Comparison of ENCODE assay signal across 14 cellular contexts in the genomic region with DNA sequence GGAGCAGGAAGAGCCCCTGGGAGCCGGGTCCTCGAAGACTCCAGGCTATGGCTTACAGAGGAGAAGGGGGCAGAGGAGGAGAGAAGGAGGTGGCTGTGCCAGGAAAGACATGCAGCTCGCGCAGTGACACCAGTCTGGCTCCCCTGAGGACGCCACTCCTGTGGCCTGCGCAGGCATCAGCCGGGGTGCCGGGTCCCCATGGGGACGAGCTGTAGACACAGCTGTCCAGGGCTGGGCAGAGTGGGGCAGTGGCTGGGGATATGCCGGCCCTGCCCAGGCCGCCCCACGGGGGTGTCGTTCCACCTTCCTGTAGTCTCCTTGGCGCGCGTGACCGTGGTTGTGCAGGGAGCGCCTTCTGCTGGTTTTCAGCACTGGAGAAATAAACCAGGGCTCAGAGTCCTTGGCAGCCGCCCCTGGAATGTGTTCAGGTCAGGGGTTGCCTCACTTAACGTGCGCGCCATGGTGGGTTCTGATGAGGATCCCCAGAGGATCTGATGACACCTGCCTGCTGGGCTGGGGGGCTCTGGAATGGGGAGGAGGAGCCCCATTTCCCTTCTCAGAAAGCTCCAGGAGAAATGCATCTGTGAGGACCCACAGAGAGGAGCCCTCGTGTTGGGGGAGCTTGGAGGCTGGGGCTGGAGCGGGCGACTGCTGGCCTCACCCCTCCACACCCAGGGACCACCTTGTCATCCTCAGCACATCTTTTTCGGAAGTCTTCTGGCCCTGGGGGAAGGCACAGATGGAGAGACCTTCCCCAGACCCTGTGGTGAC. TPM values are rescaled to one million over a fixed set of nuclear protein-coding genes. Genes with fewer than 3 reads are reported as not detected.
DNase-seq lines count a peak whose midpoint lies in the region; ATAC-seq and TF ChIP-seq lines count a peak whose summit lies in the region.
"Had no signal": no experiment of that assay in that cellular context is flagged by ENCODE, and none has a peak within 500 bp of the region (broad histone marks: within the 10 kb centered on the region; RNA-seq: fewer than 3 reads in every experiment).

No MANE protein-coding gene starts in this region.

- no peaks in the 10 kb centered on the region for H3K27me3 ChIP-seq in osteoblast (ENCODE audit: insufficient read depth, low read length)
- H3K27me3 ChIP-seq in uterus, result no peaks in the 10 kb centered on the region

- H3K4me3 ChIP-seq in cardiac fibroblast (replicated peaks in 1 of 2; ENCODE audit: low read depth in 2 of 2, low read length in 2 of 2) (no peak overlapping the region), osteoblast (ENCODE audit: insufficient read depth, low read length) (no peak overlapping the region), uterus (no peak overlapping the region)

- no peaks in the 10 kb centered on the region for H3K79me2 ChIP-seq in osteoblast (ENCODE audit: insufficient read depth, low read length)

- peaks cover 8% of the 10 kb centered on the region for H3K27me3 Mint-ChIP-seq in endothelial cell (ENCODE audit: unreplicated experiment)
- H3K27me3 Mint-ChIP-seq: effector memory CD8-positive, alpha-beta T cell had no signal

- H3K9me3 ChIP-seq in osteoblast (ENCODE audit: low read depth, low read length) (no peaks in the 10 kb centered on the region), uterus (no peaks in the 10 kb centered on the region)

- no peak overlapping the region for H2AFZ ChIP-seq in osteoblast (ENCODE audit: low read length)

- intact Hi-C loops in cardiac septum (cut with DNase I) (loop anchor here (1.0 kb wide), 4 partner anchors 10 to 26 kb away; no protein-coding TSS in a partner anchor), uterus (cut with DNase I; ENCODE audit: low total_unique reads) (no loop called here)

- H3K4me1 Mint-ChIP-seq in endothelial cell (ENCODE audit: unreplicated experiment), result no peaks in the 10 kb centered on the region

- H3K4me3 Mint-ChIP-seq in endothelial cell (ENCODE audit: unreplicated experiment), result no peak overlapping the region
- H3K4me3 Mint-ChIP-seq: effector memory CD8-positive, alpha-beta T cell; T-helper 2 cell treated with Interferon-gamma antibody and Interleukin-4, amounts not matched to agents 5 μg/mL and 100 μg/mL, for 36 hours had no signal

- H3K9me3 Mint-ChIP-seq in endothelial cell (ENCODE audit: unreplicated experiment), result no peaks in the 10 kb centered on the region
- H3K9me3 Mint-ChIP-seq: effector memory CD8-positive, alpha-beta T cell; T-helper 2 cell treated with Interferon-gamma antibody and Interleukin-4, amounts not matched to agents 5 μg/mL and 100 μg/mL, for 36 hours had no signal

- H3K36me3 ChIP-seq in osteoblast (ENCODE audit: insufficient read depth, low read length) (no peaks in the 10 kb centered on the region), uterus (no peaks in the 10 kb centered on the region)

- no peak overlapping the region for H3K27ac ChIP-seq in osteoblast (ENCODE audit: low read depth, low read length)
- peak overlapping the region; percentile 98 to 100 for H3K27ac ChIP-seq in uterus

- TF ChIP-seq POLR2A in uterus (IDR thresholded peaks at IDR 0.05), result peak in 1 of 2 donors; percentile 29

- no peak overlapping the region for H3K27ac Mint-ChIP-seq in endothelial cell (ENCODE audit: unreplicated experiment)
- H3K27ac Mint-ChIP-seq: effector memory CD8-positive, alpha-beta T cell; T-helper 2 cell treated with Interferon-gamma antibody and Interleukin-4, amounts not matched to agents 5 μg/mL and 100 μg/mL, for 36 hours had no signal

- no peak overlapping the region for H3K4me2 ChIP-seq in osteoblast (ENCODE audit: insufficient read depth, low read length)

- H3K36me3 Mint-ChIP-seq in endothelial cell (ENCODE audit: low read depth, unreplicated experiment), result no peaks in the 10 kb centered on the region

- H4K20me1 ChIP-seq in osteoblast (ENCODE audit: insufficient read depth, low read length), result no peaks in the 10 kb centered on the region

- DNase-seq in cardiac fibroblast (ENCODE audit: low read depth in 2 of 2) (peak; percentile 24 to 81), cardiac septum (ENCODE audit: low spot score) (peak; percentile 90), osteoblast (ENCODE audit: insufficient read length, low spot score, missing footprints) (peak; percentile 52), uterus (peak; percentile 94 to 97), endothelial cell (ENCODE audit: low spot score) (no peak), GOT3 (lab: John Stamatoyannopoulos, UW) (no peak)
- DNase-seq: activated naive CD4-positive, alpha-beta T cell treated with anti-CD3 and anti-CD28 coated beads, Interleukin-2, amount 50 U/mL, for 16 hours; Calu3; effector memory CD8-positive, alpha-beta T cell; KBM-7; OCI-M1; stimulated activated CD4-positive, alpha-beta T cell treated with anti-CD3 and anti-CD28 coated beads, Interleukin-12 subunit alpha, Interleukin-12 subunit beta, amount 100 ng/mL, for 4 hours had no signal

- TF ChIP-seq CTCF in cardiac fibroblast (IDR thresholded peaks at IDR 0.05; ENCODE audit: low read depth, low read length) (no peak), osteoblast (IDR thresholded peaks at IDR 0.05; ENCODE audit: extremely low read depth, low read depth, low read length) (no peak), uterus (IDR thresholded peaks at IDR 0.05) (peak in 2 of 4 experiments; percentile 42 to 44), endothelial cell (IDR thresholded peaks at IDR 0.05; ENCODE audit: unreplicated experiment) (no peak)

- H3K4me1 ChIP-seq in osteoblast (ENCODE audit: insufficient read depth, low read length) (peaks cover 9% of the 10 kb centered on the region), uterus (peaks cover 41 to 46% of the 10 kb centered on the region in 2 donors)

- ATAC-seq in GM18867 (IDR thresholded peaks at IDR 0.05; ENCODE audit: unreplicated experiment), result no peak
- ATAC-seq: effector memory CD8-positive, alpha-beta T cell had no signal

RNA-seq across cellular contexts. Expression of gene RAMP1, which starts 26.7 kb away (rescaled TPM):
- total RNA-seq in cardiac septum, result 253 TPM
- total RNA-seq in osteoblast, result 1.8 and 4.4 TPM in 2 replicates
- total RNA-seq in uterus, result 100 to 1,000 TPM in 3 of 4 donors, 10 to 100 TPM in 1; 44.1 to 591 (median 424) TPM
- total RNA-seq in endothelial cell (ENCODE audit: unreplicated experiment), result 2.2 TPM

Comparison
In these comparisons a context has a peak if more than half of its experiments do, and no peak if none do; other contexts are left out.
1. DNase-seq: peak in cardiac fibroblast (2 of 2), cardiac septum (single experiment), osteoblast (single experiment) and uterus (2 of 2); none in endothelial cell (single experiment) and GOT3 (single experiment).